ENCODE assay signal across 1 cellular context in the genomic region with DNA sequence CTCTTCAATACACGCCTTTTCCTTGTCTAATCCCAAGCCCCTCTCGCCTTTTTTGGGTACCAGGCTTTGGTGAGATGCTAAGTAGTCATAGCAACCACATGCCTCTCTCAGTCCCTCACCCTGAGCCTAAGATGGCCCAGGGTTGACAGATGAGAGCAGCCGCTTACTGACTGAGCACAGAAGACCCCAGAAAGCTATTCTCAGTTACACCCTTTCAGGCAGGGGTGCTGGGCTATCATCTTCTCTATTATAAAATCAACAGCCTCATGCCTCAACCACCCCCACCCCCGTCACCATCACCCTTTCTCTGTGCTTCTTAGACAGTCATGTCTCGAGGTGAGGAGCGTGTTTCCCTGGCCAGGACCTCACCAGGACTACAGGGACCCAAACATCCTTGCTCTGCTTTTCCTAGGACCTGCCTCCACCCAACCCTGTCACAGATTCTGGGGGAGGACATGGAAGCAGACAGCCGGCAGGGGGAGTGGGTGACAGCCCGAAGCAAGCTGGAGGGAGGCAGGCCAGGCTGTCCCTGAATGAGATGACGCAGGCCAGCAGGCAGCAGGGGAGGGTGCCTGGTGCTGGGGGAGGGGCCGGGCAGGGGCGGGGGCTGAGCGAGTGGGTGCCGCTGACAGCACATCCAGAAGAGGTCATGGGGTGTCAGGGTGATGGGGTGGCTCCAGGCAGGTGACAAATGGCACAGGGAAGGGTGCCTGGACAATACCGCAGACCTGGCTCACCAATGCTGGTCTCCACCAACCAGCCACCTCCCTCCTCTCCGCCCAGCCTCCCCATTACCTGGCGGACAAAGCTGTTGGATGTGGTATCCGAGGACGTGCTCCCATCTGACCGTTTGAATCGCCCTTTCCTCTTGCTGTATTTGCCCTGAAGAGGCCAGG.
A peak's percentile ranks its signal among the peaks of the same experiment; 100 is the strongest.
TF ChIP-seq lines count a peak whose summit lies in the region.

No MANE protein-coding gene starts in this region.

TF ChIP-seq in K562, 482 proteins besides CTCF, POLR2A, EP300 and RAD21 (continued from another document):
- TF ChIP-seq ATF2 (CRISPR knock-in tag; IDR thresholded peaks at IDR 0.05) (no peak), ZNF146 (CRISPR knock-in tag; IDR thresholded peaks at IDR 0.05; ENCODE audit: unreplicated experiment) (no peak), TBL1XR1 (IDR thresholded peaks at IDR 0.05; ENCODE audit: low read length in 2 of 2) (no peak), TAF15 (IDR thresholded peaks at IDR 0.05; ENCODE audit: low read depth, low read length) (no peak), MEIS2 (IDR thresholded peaks at IDR 0.05; ENCODE audit: partially characterized antibody) (peak; percentile 26), ZNF668 (CRISPR knock-in tag; IDR thresholded peaks at IDR 0.05) (no peak), NFE2 (IDR thresholded peaks at IDR 0.05; ENCODE audit: low read depth) (no peak), BCL6 (CRISPR knock-in tag; IDR thresholded peaks at IDR 0.05) (no peak), CBX3 (IDR thresholded peaks at IDR 0.05; ENCODE audit: borderline replicate concordance in 1 of 2, low read length in 2 of 2) (no peak), L3MBTL2 (IDR thresholded peaks at IDR 0.05) (no peak), ZNF444 (CRISPR knock-in tag; IDR thresholded peaks at IDR 0.05) (no peak), NUFIP1 (IDR thresholded peaks at IDR 0.05; ENCODE audit: partially characterized antibody) (no peak), ZBTB7A (IDR thresholded peaks at IDR 0.05; ENCODE audit: borderline replicate concordance, control insufficient read depth, low read depth, low read length) (peak; percentile 69), TSC22D4 (tag; IDR thresholded peaks at IDR 0.05) (no peak), YY1 (IDR thresholded peaks at IDR 0.05; ENCODE audit: borderline replicate concordance in 1 of 3, control insufficient read depth in 1 of 3, extremely low read depth in 1 of 3, insufficient read depth in 3 of 3, insufficient read length in 1 of 3, insufficient replicate concordance in 2 of 3, low read depth in 1 of 3, low read length in 2 of 3) (peak in 1 of 3 experiments; percentile 43)
- TF ChIP-seq, protein P1, sequence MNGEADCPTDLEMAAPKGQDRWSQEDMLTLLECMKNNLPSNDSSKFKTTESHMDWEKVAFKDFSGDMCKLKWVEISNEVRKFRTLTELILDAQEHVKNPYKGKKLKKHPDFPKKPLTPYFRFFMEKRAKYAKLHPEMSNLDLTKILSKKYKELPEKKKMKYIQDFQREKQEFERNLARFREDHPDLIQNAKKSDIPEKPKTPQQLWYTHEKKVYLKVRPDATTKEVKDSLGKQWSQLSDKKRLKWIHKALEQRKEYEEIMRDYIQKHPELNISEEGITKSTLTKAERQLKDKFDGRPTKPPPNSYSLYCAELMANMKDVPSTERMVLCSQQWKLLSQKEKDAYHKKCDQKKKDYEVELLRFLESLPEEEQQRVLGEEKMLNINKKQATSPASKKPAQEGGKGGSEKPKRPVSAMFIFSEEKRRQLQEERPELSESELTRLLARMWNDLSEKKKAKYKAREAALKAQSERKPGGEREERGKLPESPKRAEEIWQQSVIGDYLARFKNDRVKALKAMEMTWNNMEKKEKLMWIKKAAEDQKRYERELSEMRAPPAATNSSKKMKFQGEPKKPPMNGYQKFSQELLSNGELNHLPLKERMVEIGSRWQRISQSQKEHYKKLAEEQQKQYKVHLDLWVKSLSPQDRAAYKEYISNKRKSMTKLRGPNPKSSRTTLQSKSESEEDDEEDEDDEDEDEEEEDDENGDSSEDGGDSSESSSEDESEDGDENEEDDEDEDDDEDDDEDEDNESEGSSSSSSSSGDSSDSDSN (IDR thresholded peaks at IDR 0.05; ENCODE audit: borderline replicate concordance in 1 of 2, low read depth in 2 of 2, low read length in 2 of 2), result 0 out of 4 replicates have a peak, but pooled peaks of 1 of the 2 experiments have one; percentile 55
- TF ChIP-seq, protein P2, sequence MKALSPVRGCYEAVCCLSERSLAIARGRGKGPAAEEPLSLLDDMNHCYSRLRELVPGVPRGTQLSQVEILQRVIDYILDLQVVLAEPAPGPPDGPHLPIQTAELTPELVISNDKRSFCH (CRISPR knock-in tag; IDR thresholded peaks at IDR 0.05), result no peak
- TF ChIP-seq, protein P2 (tag; IDR thresholded peaks at IDR 0.05), result no peak
- TF ChIP-seq, protein P3, sequence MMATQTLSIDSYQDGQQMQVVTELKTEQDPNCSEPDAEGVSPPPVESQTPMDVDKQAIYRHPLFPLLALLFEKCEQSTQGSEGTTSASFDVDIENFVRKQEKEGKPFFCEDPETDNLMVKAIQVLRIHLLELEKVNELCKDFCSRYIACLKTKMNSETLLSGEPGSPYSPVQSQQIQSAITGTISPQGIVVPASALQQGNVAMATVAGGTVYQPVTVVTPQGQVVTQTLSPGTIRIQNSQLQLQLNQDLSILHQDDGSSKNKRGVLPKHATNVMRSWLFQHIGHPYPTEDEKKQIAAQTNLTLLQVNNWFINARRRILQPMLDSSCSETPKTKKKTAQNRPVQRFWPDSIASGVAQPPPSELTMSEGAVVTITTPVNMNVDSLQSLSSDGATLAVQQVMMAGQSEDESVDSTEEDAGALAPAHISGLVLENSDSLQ (IDR thresholded peaks at IDR 0.05), result peak; percentile 72
- TF ChIP-seq, protein P4, sequence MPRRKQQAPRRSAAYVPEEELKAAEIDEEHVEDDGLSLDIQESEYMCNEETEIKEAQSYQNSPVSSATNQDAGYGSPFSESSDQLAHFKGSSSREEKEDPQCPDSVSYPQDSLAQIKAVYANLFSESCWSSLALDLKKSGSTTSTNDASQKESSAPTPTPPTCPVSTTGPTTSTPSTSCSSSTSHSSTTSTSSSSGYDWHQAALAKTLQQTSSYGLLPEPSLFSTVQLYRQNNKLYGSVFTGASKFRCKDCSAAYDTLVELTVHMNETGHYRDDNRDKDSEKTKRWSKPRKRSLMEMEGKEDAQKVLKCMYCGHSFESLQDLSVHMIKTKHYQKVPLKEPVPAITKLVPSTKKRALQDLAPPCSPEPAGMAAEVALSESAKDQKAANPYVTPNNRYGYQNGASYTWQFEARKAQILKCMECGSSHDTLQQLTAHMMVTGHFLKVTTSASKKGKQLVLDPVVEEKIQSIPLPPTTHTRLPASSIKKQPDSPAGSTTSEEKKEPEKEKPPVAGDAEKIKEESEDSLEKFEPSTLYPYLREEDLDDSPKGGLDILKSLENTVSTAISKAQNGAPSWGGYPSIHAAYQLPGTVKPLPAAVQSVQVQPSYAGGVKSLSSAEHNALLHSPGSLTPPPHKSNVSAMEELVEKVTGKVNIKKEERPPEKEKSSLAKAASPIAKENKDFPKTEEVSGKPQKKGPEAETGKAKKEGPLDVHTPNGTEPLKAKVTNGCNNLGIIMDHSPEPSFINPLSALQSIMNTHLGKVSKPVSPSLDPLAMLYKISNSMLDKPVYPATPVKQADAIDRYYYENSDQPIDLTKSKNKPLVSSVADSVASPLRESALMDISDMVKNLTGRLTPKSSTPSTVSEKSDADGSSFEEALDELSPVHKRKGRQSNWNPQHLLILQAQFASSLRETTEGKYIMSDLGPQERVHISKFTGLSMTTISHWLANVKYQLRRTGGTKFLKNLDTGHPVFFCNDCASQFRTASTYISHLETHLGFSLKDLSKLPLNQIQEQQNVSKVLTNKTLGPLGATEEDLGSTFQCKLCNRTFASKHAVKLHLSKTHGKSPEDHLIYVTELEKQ (CRISPR knock-in tag; IDR thresholded peaks at IDR 0.05), result no peak
